8 cellular contexts compared by ENCODE assay signal in genomic region chr10:73786512-73786885, GRCh38. TPM values are rescaled to one million over a fixed set of nuclear protein-coding genes. Genes with fewer than 3 reads are reported as not detected.
DNase-seq lines count a peak whose midpoint lies in the region; ATAC-seq and TF ChIP-seq lines count a peak whose summit lies in the region.

No MANE protein-coding gene starts in this region.

- peak overlapping the region; percentile 82; the same call in 1 of the 2 replicates for H3K27ac ChIP-seq in ACC112 (ENCODE audit: low read depth, low read length)
- no peak overlapping the region for H3K27ac ChIP-seq in HUES64 (ENCODE audit: low read depth, low read length)
- peak overlapping the region; percentile 83 for H3K27ac ChIP-seq in muscle layer of duodenum (ENCODE audit: low read length)

- H2AFZ ChIP-seq in ACC112 (ENCODE audit: low read length, unreplicated experiment) = no peak overlapping the region

- H3K4me3 ChIP-seq in ACC112 (ENCODE audit: low read depth, low read length) = peak overlapping the region; percentile 98
- peak overlapping the region; percentile 86 for H3K4me3 ChIP-seq in HUES64 (ENCODE audit: low read length)
- H3K4me3 ChIP-seq in cardiac fibroblast (replicated peaks in 1 of 2; ENCODE audit: low read depth in 2 of 2, low read length in 2 of 2) = peak overlapping the region; percentile 73 to 97
- peak overlapping the region; percentile 77 to 94 for H3K4me3 ChIP-seq in muscle layer of duodenum (ENCODE audit: low read depth in 1 of 2, low read length in 2 of 2)

- H3K36me3 ChIP-seq in ACC112 (ENCODE audit: insufficient read depth, low read length) (peaks cover 21% of the 10 kb centered on the region; the same call in 1 of the 2 replicates), HUES64 (ENCODE audit: insufficient read depth, low read length) (peaks cover 23% of the 10 kb centered on the region), muscle layer of duodenum (ENCODE audit: control insufficient read depth in 1 of 2, insufficient read depth in 2 of 2, low read length in 2 of 2) (peaks cover 23 to 28% of the 10 kb centered on the region in 2 donors)

- H3K79me2 ChIP-seq in ACC112 (ENCODE audit: control insufficient read depth, insufficient read depth, low read length, unreplicated experiment) = peaks cover 61% of the 10 kb centered on the region

- DNase-seq in cardiac fibroblast (ENCODE audit: low read depth in 2 of 2) = no peak
- no peak for DNase-seq in stimulated activated CD4-positive, alpha-beta T cell treated with anti-CD3 and anti-CD28 coated beads, Interleukin-1b, Interleukin-23, amount 100 ng/mL, for 48 hours
- no peak for DNase-seq in NCI-H1105 treated with DMSO at 0.1 percent for 48 hours (lab: John Stamatoyannopoulos, UW)
- no peak for DNase-seq in activated CD8-positive, alpha-beta memory T cell treated with anti-CD3 and anti-CD28 coated beads, Interleukin-2, amount 50 U/mL, for 48 hours

- no peak for ATAC-seq in GM21723 (IDR thresholded peaks at IDR 0.05; ENCODE audit: unreplicated experiment)

- no peaks in the 10 kb centered on the region for H3K9me3 ChIP-seq in HUES64 (ENCODE audit: insufficient read depth, low read depth, low read length)
- no peaks in the 10 kb centered on the region for H3K9me3 ChIP-seq in muscle layer of duodenum (ENCODE audit: control insufficient read depth in 1 of 2, low read length in 2 of 2)

- H3K9ac ChIP-seq in HUES64 (ENCODE audit: low read depth, low read length) = 0 out of 2 replicates have a peak overlapping the region, but pooled peaks have one; percentile 62

- no peak for TF ChIP-seq CTCF in cardiac fibroblast (IDR thresholded peaks at IDR 0.05; ENCODE audit: low read depth, low read length)

- H3K4me1 ChIP-seq in ACC112 (ENCODE audit: control insufficient read depth, insufficient read depth, low read length, unreplicated experiment) (peaks cover 25% of the 10 kb centered on the region), HUES64 (ENCODE audit: insufficient read depth, low read length) (peaks cover 10% of the 10 kb centered on the region), muscle layer of duodenum (ENCODE audit: control insufficient read depth in 1 of 2, insufficient read depth in 2 of 2, low read length in 2 of 2) (peaks cover 5 to 40% of the 10 kb centered on the region in 2 donors)

- 16% methylated on average over 2 of the region's 2 CpGs for WGBS in HUES64

- H3K27me3 ChIP-seq in ACC112 (ENCODE audit: insufficient read depth, low read length) (no peaks in the 10 kb centered on the region), HUES64 (ENCODE audit: insufficient read depth, low read length) (no peaks in the 10 kb centered on the region), muscle layer of duodenum (ENCODE audit: low read depth, low read length) (no peaks in the 10 kb centered on the region)

RNA-seq across cellular contexts. Expression of gene ZSWIM8, which starts 1.1 kb away (rescaled TPM):
- polyA plus RNA-seq in HUES64 (2013, experiment 1 of 2) = 28.4 TPM
- polyA plus RNA-seq in HUES64 (2013, experiment 2 of 2) = 29.7 TPM

RNA-seq across cellular contexts. Expression of gene CHCHD1, which starts 4.7 kb away (rescaled TPM):
- polyA plus RNA-seq in HUES64 (2013, experiment 1 of 2) = 91.6 TPM
- polyA plus RNA-seq in HUES64 (2013, experiment 2 of 2) = 82.2 TPM

RNA-seq across cellular contexts. Expression of gene NDST2, which starts 24.9 kb away (rescaled TPM):
- 8.3 TPM for polyA plus RNA-seq in HUES64 (2013, experiment 1 of 2)
- polyA plus RNA-seq in HUES64 (2013, experiment 2 of 2) = 15.0 TPM

RNA-seq across cellular contexts. Expression of gene SEC24C, which starts 42.3 kb away (rescaled TPM):
- polyA plus RNA-seq in HUES64 (2013, experiment 1 of 2) = 38.6 TPM
- polyA plus RNA-seq in HUES64 (2013, experiment 2 of 2) = 42.5 TPM
